In genomic region chr1:109274533-109275476, GRCh38 we compare ENCODE assay signal across 9 cellular contexts. TPM values are rescaled to one million over a fixed set of nuclear protein-coding genes. Genes with fewer than 3 reads are reported as not detected.
DNase-seq lines count a peak whose midpoint lies in the region; ATAC-seq, FAIRE-seq and TF ChIP-seq lines count a peak whose summit lies in the region.
"Had no signal": no experiment of that assay in that cellular context is flagged by ENCODE, and none has a peak within 500 bp of the region (broad histone marks: within the 10 kb centered on the region; RNA-seq: fewer than 3 reads in every experiment).

No MANE protein-coding gene starts in this region.

- RAD21 ChIA-PET in GM12878 (lab: Charles Lee; ENCODE audit: unreplicated experiment) = no interaction called here

- H3K27me3 ChIP-seq in GM12878 (replicated peaks in 1 of 2; ENCODE audit: control insufficient read depth in 2 of 2, insufficient read depth in 2 of 2, low read length in 1 of 2) = peaks cover 0 to 1% of the 10 kb centered on the region in 2 experiments; a peak in 1 of 4 replicates
- H3K27me3 ChIP-seq in left lung = no peaks in the 10 kb centered on the region
- H3K27me3 ChIP-seq: adrenal gland had no signal

- TF ChIP-seq POLR2A in GM12878 (IDR thresholded peaks at IDR 0.05; ENCODE audit: low read depth, low read length) = no peak

- FAIRE-seq in GM12878 (lab: Jason Lieb, UNC) = no peak

- TF ChIP-seq RAD21 in Ishikawa (IDR thresholded peaks at IDR 0.05; ENCODE audit: low read depth) = no peak
- TF ChIP-seq RAD21 in GM12878 (IDR thresholded peaks at IDR 0.05; ENCODE audit: insufficient read depth, low read depth, low read length) = no peak

- H3K9ac ChIP-seq in GM12878 (ENCODE audit: control insufficient read depth, insufficient read depth, low read length) = no peak overlapping the region

- ATAC-seq in GM12878 = peak; percentile 43
- peak; percentile 78 for ATAC-seq in left lung
- ATAC-seq in HG02981 (IDR thresholded peaks at IDR 0.05; ENCODE audit: unreplicated experiment) = no peak
- no peak for ATAC-seq in HG03159 (IDR thresholded peaks at IDR 0.05; ENCODE audit: unreplicated experiment)

- in situ Hi-C loops in GM12878 (cut with MboI) = no loop called here

- no peaks in the 10 kb centered on the region for H4K20me1 ChIP-seq in GM12878 (ENCODE audit: control insufficient read depth, insufficient read depth)

- 30% methylated on average over 24 of the region's 24 CpGs for WGBS in GM12878 (ENCODE audit: insufficient coverage, insufficient replicate concordance, low lambda C conversion rate, missing lambda C conversion rate)

- H3K27ac ChIP-seq in GM12878 (ENCODE audit: control insufficient read depth, insufficient read depth) (no peak overlapping the region), left lung (peak overlapping the region; percentile 48 to 78)

- H3K4me1 ChIP-seq in GM12878 (ENCODE audit: control insufficient read depth, insufficient read depth, low read length) (no peaks in the 10 kb centered on the region), left lung (peaks cover 10 to 13% of the 10 kb centered on the region in 2 donors)

- intact Hi-C loops in GM12878 (cut with micrococcal nuclease; ENCODE audit: unreplicated experiment) (no loop called here), left lung (cut with DNase I) (loop anchor here in 1 of 2 donors (5.0 kb wide), 1 partner anchor 122 kb away; the partner anchor contains the start of gene SORT1)

- POLR2A ChIA-PET in GM12878 (lab: Charles Lee) = no interaction called here

- SMC1A ChIA-PET in GM12878 (lab: Charles Lee; ENCODE audit: uncharacterized antibody, unreplicated experiment) = no interaction called here

- no peak overlapping the region for H3K4me3 ChIP-seq in GM12878
- H3K4me3 ChIP-seq in left lung = peak overlapping the region; percentile 21 to 33
- H3K4me3 ChIP-seq: adrenal gland had no signal

- DNase-seq in A172 (ENCODE audit: low spot score) = peak; percentile 87
- DNase-seq in GM12878 (ENCODE audit: low read depth, low spot score) = no peak
- DNase-seq in left lung = peak; percentile 83 to 85
- no peak for DNase-seq in stimulated activated naive CD4-positive, alpha-beta T cell (lab: John Stamatoyannopoulos, UW)
- DNase-seq in RPMI8226 = no peak

- no peak overlapping the region for H3K4me2 ChIP-seq in GM12878 (ENCODE audit: control insufficient read depth, insufficient read depth)

- BruUV-seq in GM12878 (replicated peaks; lab: Mats Ljungman, UMichigan) = no TSS peak

- no peak overlapping the region for H2AFZ ChIP-seq in GM12878 (ENCODE audit: control insufficient read depth, low read depth, low read length)

- no peaks in the 10 kb centered on the region for H3K79me2 ChIP-seq in GM12878 (ENCODE audit: control insufficient read depth, insufficient read depth, low read length)

- no peak for TF ChIP-seq EP300 in Ishikawa (IDR thresholded peaks at IDR 0.05; ENCODE audit: borderline replicate concordance)
- TF ChIP-seq EP300 in GM12878 (IDR thresholded peaks at IDR 0.05; ENCODE audit: borderline replicate concordance in 1 of 2, control insufficient read depth in 1 of 2, low read depth in 2 of 2, low read length in 2 of 2) = no peak

- H3K36me3 ChIP-seq in GM12878 (ENCODE audit: control insufficient read depth in 2 of 2, insufficient read depth in 2 of 2, low read length in 1 of 2) = no peaks in the 10 kb centered on the region
- H3K36me3 ChIP-seq in left lung = peaks cover 0 to 2% of the 10 kb centered on the region in 2 donors
- H3K36me3 ChIP-seq: adrenal gland had no signal

- CTCF ChIA-PET in GM12878 (lab: Yijun Ruan, JAX) = interaction anchor here (5.3 kb wide), 1 partner anchor 255 kb away, joined by 122 read pairs; no protein-coding TSS in a partner anchor

- TF ChIP-seq CTCF in GM12878 (IDR thresholded peaks at IDR 0.05 in 2 of 3, conservative IDR thresholded peaks at IDR 0.05 in 1 of 3; ENCODE audit: control insufficient read depth in 2 of 3, extremely low read depth in 1 of 3, insufficient read depth in 1 of 3, low read depth in 3 of 3, low read length in 3 of 3) (no peak), left lung (IDR thresholded peaks at IDR 0.05) (no peak)

- H3K9me3 ChIP-seq in GM12878 (replicated peaks; ENCODE audit: control insufficient read depth, insufficient read depth, low read length) = no peaks in the 10 kb centered on the region
- H3K9me3 ChIP-seq in left lung = no peaks in the 10 kb centered on the region
- H3K9me3 ChIP-seq: adrenal gland had no signal

TF ChIP-seq in Ishikawa, 13 proteins besides CTCF, POLR2A, EP300 and RAD21:
- peak; percentile 36; the same call in 1 of the 2 replicates for TF ChIP-seq ZBTB7A (IDR thresholded peaks at IDR 0.05; ENCODE audit: low read depth)
- TF ChIP-seq CREB1 (IDR thresholded peaks at IDR 0.05; ENCODE audit: low read depth) = no peak

TF ChIP-seq in GM12878, 131 proteins besides CTCF, POLR2A, EP300 and RAD21 (continues in another document):
- TF ChIP-seq USF2 (IDR thresholded peaks at IDR 0.05; ENCODE audit: borderline replicate concordance, low read depth, low read length) (no peak), SPI1 (IDR thresholded peaks at IDR 0.05; ENCODE audit: borderline replicate concordance, insufficient read depth, low read depth, low read length) (peak; percentile 40; the same call in 1 of the 2 replicates), HDAC2 (IDR thresholded peaks at IDR 0.05) (no peak)

RNA-seq across cellular contexts. Expression of gene PSRC1, which starts 8.1 kb away (rescaled TPM):
- total RNA-seq in A172 (2014; rRNA removed; shearing (Covaris generic)) = 32.7 and 42.3 TPM in 2 replicates
- total RNA-seq in GM12878 (2013; cell fraction: nucleolus; rRNA removed) = 5.4 and 5.7 TPM in 2 replicates
- 5.1 and 5.6 TPM in 2 replicates for total RNA-seq in GM12878 (2014; rRNA removed)
- total RNA-seq in GM12878 (2014; rRNA removed; fragmentation: Illumina TruSeq; extraction: Trizol) = 3.0 and 3.8 TPM in 2 replicates
- total RNA-seq in GM12878 (2021) = 4.7 and 6.1 TPM in 2 replicates
- 1.9 TPM for polyA plus RNA-seq in GM12878 (2011; ENCODE audit: low read depth)
- 7.9 and 8.7 TPM in 2 replicates for polyA plus RNA-seq in GM12878 (2011; rRNA removed)
- polyA plus RNA-seq in GM12878 (2011; cell fraction: cytosol; rRNA removed) = 9.7 and 10.8 TPM in 2 replicates
- 37.3 and 41.3 TPM in 2 replicates for polyA plus RNA-seq in GM12878 (2011; cell fraction: nucleus; rRNA removed)
- polyA plus RNA-seq in GM12878 (2012) = 3.3 and 7.7 TPM in 2 replicates
- 2.3 and 3.4 TPM in 2 replicates for polyA plus RNA-seq in GM12878 (2014; fragmentation: Illumina TruSeq; extraction: Trizol)
- polyA plus RNA-seq in GM12878 (2014; fragmentation: Nextera tagmentation; extraction: Ambion mirVana) = 1 to 10 TPM; 1.2 to 2.0 TPM
- 7.2 and 7.8 TPM in 2 replicates for polyA plus RNA-seq in GM12878 (2014; rRNA removed)
- polyA plus RNA-seq in GM12878 (2016; fragmentation: Nextera tagmentation; extraction: Ambion mirVana) = 10 to 100 TPM; 10.1 to 11.8 TPM
- 3.1 and 9.1 TPM in 2 replicates for polyA minus RNA-seq in GM12878 (2011; rRNA and poly(A)+ RNA removed)
- polyA minus RNA-seq in GM12878 (2011; cell fraction: cytosol; rRNA and poly(A)+ RNA removed) = 2.8 and 4.2 TPM in 2 replicates
- 7.7 and 8.1 TPM in 2 replicates for polyA minus RNA-seq in GM12878 (2011; cell fraction: nucleus; rRNA and poly(A)+ RNA removed)
- total RNA-seq in left lung = 1 to 10 TPM; 4.2 to 7.3 TPM

RNA-seq across cellular contexts. Expression of gene CELSR2, which starts 25.5 kb away (rescaled TPM):
- 10.3 and 14.9 TPM in 2 replicates for total RNA-seq in A172 (2014; rRNA removed; shearing (Covaris generic))
- 0.27 TPM in 2 replicates for total RNA-seq in GM12878 (2013; cell fraction: nucleolus; rRNA removed)
- total RNA-seq in GM12878 (2014; rRNA removed) (under 0.01 TPM in 1 of 2 replicates, not detected in the other), GM12878 (2014; rRNA removed; fragmentation: Illumina TruSeq; extraction: Trizol) (0.04 and 0.14 TPM in 2 replicates), GM12878 (2021) (0.15 and 0.19 TPM in 2 replicates), left lung (1 to 10 TPM; 5.9 to 8.8 TPM)
- polyA plus RNA-seq in GM12878 (2011; ENCODE audit: low read depth) = 0.13 TPM
- polyA plus RNA-seq in GM12878 (2011; rRNA removed) (0.03 and 0.07 TPM in 2 replicates), GM12878 (2014; fragmentation: Illumina TruSeq; extraction: Trizol) (0.02 and 0.10 TPM in 2 replicates), GM12878 (2014; fragmentation: Nextera tagmentation; extraction: Ambion mirVana) (not detected), GM12878 (2014; rRNA removed) (0.01 and 0.19 TPM in 2 replicates), GM12878 (2016; fragmentation: Nextera tagmentation; extraction: Ambion mirVana) (under 1 TPM; 0.03 to 0.04 TPM)
- 0.09 and 0.10 TPM in 2 replicates for polyA plus RNA-seq in GM12878 (2011; cell fraction: cytosol; rRNA removed)
- polyA plus RNA-seq in GM12878 (2011; cell fraction: nucleus; rRNA removed) = 0.78 TPM in 2 replicates
- 0.31 and 0.45 TPM in 2 replicates for polyA plus RNA-seq in GM12878 (2012)
- polyA minus RNA-seq in GM12878 (2011; rRNA and poly(A)+ RNA removed) = 0.62 and 2.3 TPM in 2 replicates
- polyA minus RNA-seq in GM12878 (2011; cell fraction: cytosol; rRNA and poly(A)+ RNA removed) = 0.21 and 0.27 TPM in 2 replicates
- 0.48 and 0.86 TPM in 2 replicates for polyA minus RNA-seq in GM12878 (2011; cell fraction: nucleus; rRNA and poly(A)+ RNA removed)

RNA-seq across cellular contexts. Expression of gene MYBPHL, which starts 32.0 kb away (rescaled TPM):
- 1.8 TPM in 1 of 2 replicates, not detected in the other for total RNA-seq in A172 (2014; rRNA removed; shearing (Covaris generic))
- not detected in 2 replicates for total RNA-seq in GM12878 (2013; cell fraction: nucleolus; rRNA removed)
- total RNA-seq in GM12878 (2014; rRNA removed) (not detected in 2 replicates), GM12878 (2014; rRNA removed; fragmentation: Illumina TruSeq; extraction: Trizol) (not detected in 2 replicates), GM12878 (2021) (not detected in 2 replicates), left lung (10 to 100 TPM in 1 of 2 donors, not detected in 1; 21.4 TPM)
- polyA plus RNA-seq in GM12878 (2011; ENCODE audit: low read depth) = not detected
- polyA plus RNA-seq in GM12878 (2011; rRNA removed) (not detected in 2 replicates), GM12878 (2014; fragmentation: Illumina TruSeq; extraction: Trizol) (not detected in 2 replicates), GM12878 (2014; fragmentation: Nextera tagmentation; extraction: Ambion mirVana) (under 1 TPM in 1 of 2 experiments, not detected in 1; 0.16 TPM), GM12878 (2014; rRNA removed) (not detected in 2 replicates), GM12878 (2016; fragmentation: Nextera tagmentation; extraction: Ambion mirVana) (under 1 TPM; 0.54 to 0.75 TPM)
- not detected in 2 replicates for polyA plus RNA-seq in GM12878 (2011; cell fraction: cytosol; rRNA removed)
- polyA plus RNA-seq in GM12878 (2011; cell fraction: nucleus; rRNA removed) = 0.10 TPM in 1 of 2 replicates, not detected in the other
- 0.08 TPM in 1 of 2 replicates, not detected in the other for polyA plus RNA-seq in GM12878 (2012)
- polyA minus RNA-seq in GM12878 (2011; rRNA and poly(A)+ RNA removed) = not detected in 2 replicates
- polyA minus RNA-seq in GM12878 (2011; cell fraction: cytosol; rRNA and poly(A)+ RNA removed) = not detected in 2 replicates
- not detected in 2 replicates for polyA minus RNA-seq in GM12878 (2011; cell fraction: nucleus; rRNA and poly(A)+ RNA removed)

Comparison
In these comparisons a context has a peak if more than half of its experiments do, and no peak if none do; other contexts are left out.
1. DNase-seq: peak in A172 (single experiment) and left lung (2 of 2); none in GM12878 (single experiment), stimulated activated naive CD4-positive, alpha-beta T cell (0 of 6) and RPMI8226 (single experiment).
2. ATAC-seq: peak in GM12878 (single experiment) and left lung (single experiment); none in HG02981 (single experiment) and HG03159 (single experiment).